In genomic region chr18:321839-322467, GRCh38 we compare ENCODE assay signal across 2 cellular contexts.
TF ChIP-seq lines count a peak whose summit lies in the region.

No MANE protein-coding gene starts in this region.

TF ChIP-seq in A549, 52 proteins besides CTCF, POLR2A, EP300 and RAD21 (continued from another document):
- no peak for TF ChIP-seq USF2 (IDR thresholded peaks at IDR 0.05)
- TF ChIP-seq, protein P1, sequence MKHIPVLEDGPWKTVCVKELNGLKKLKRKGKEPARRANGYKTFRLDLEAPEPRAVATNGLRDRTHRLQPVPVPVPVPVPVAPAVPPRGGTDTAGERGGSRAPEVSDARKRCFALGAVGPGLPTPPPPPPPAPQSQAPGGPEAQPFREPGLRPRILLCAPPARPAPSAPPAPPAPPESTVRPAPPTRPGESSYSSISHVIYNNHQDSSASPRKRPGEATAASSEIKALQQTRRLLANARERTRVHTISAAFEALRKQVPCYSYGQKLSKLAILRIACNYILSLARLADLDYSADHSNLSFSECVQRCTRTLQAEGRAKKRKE (CRISPR knock-in tag; IDR thresholded peaks at IDR 0.05; ENCODE audit: low read depth): no peak
- TF ChIP-seq CEBPB (IDR thresholded peaks at IDR 0.05): no peak

TF ChIP-seq in SK-N-SH, 30 proteins besides CTCF, POLR2A, EP300 and RAD21 (continued from another document):
- TF ChIP-seq FOSL2 (IDR thresholded peaks at IDR 0.05; ENCODE audit: borderline replicate concordance, low read depth) (no peak), CHD2 (IDR thresholded peaks at IDR 0.05; ENCODE audit: low read length, partially characterized antibody) (no peak), GATA2 (CRISPR knock-in tag; IDR thresholded peaks at IDR 0.05) (no peak), USF2 (IDR thresholded peaks at IDR 0.05; ENCODE audit: borderline replicate concordance, low read depth, low read length) (no peak), NFIC (IDR thresholded peaks at IDR 0.05; ENCODE audit: borderline replicate concordance) (no peak), GABPA (IDR thresholded peaks at IDR 0.05; ENCODE audit: low read depth) (no peak), TEAD4 (IDR thresholded peaks at IDR 0.05; ENCODE audit: borderline replicate concordance, insufficient read depth) (no peak), MEF2A (IDR thresholded peaks at IDR 0.05; ENCODE audit: borderline replicate concordance, low read depth) (no peak), SIN3A (IDR thresholded peaks at IDR 0.05; ENCODE audit: borderline replicate concordance, low read depth, low read length) (no peak), FOXJ3 (CRISPR knock-in tag; IDR thresholded peaks at IDR 0.05) (no peak), MXI1 (IDR thresholded peaks at IDR 0.05; ENCODE audit: low read depth, low read length) (no peak)
